8 cellular contexts compared by ENCODE assay signal in the genomic region with DNA sequence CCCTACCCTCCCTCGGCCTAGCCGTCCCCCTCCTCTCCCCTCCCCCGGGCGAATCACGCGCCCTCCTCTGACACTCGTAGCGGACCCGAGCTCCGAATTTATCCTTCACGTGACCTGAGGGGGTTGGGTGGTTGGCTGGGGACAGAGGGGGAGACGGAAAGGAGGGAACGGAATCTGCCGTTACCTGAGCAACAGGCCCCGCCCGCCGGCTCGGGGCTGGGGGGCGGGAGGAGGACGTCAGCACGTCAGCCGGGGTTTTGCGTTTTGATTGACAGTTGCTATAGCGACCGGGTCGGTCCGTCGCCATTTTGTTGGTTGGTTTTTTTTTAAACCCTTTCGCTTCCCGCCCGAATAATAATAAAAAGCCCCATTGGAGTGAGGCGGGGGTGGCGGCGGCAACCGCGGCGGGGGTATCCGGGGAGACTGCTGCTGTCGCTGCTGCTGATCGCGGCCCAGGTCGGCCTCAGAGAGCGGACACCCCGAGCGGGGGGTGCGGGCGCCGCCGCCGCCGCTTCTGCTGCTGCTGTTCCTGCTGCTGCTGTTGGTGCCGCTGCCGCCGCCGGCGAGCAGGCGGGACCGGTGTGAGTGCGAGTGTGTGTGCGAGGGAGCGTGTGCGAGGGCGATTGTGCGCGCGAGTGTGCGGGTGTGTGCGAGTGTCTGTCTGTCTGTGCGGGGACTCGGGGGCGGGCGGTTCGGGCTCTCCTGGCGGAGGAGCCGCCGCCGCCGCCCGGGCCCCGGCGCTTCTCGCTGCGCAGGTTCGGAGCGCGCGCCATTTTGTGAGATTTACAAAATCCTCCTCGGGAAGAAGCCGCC. TPM values are rescaled to one million over a fixed set of nuclear protein-coding genes. Genes with fewer than 3 reads are reported as not detected.
DNase-seq lines count a peak whose midpoint lies in the region; ATAC-seq and TF ChIP-seq lines count a peak whose summit lies in the region.

A gene (plus strand): TSS at position 286 of the 813 bp plus-strand sequence. CDS start 53,602 bp downstream, outside the sequence.

- no peak for TF ChIP-seq CTCF in CD8-positive, alpha-beta T cell (IDR thresholded peaks at IDR 0.05)
- no peak for TF ChIP-seq CTCF in lower lobe of right lung (IDR thresholded peaks at IDR 0.05)

- peak within 1 kb of the TSS; percentile 100 for H3K4me3 Mint-ChIP-seq in CD8-positive, alpha-beta T cell

- H3K9me3 Mint-ChIP-seq in CD8-positive, alpha-beta T cell, result no peaks in the 10 kb centered on the region

- CTCF ChIA-PET in CD8-positive, alpha-beta T cell (lab: Charles Lee), result interaction anchor here (0.7 kb wide), 1 partner anchor 99 kb away, joined by 3 read pairs; a partner anchor contains a TSS

- peak within 1 kb of the TSS; percentile 92 for H3K27ac ChIP-seq in CD8-positive, alpha-beta T cell (ENCODE audit: low read depth, low read length)
- H3K27ac ChIP-seq in lower lobe of right lung, result peak within 1 kb of the TSS; percentile 99

- peak within 1 kb of the TSS; percentile 86 for H3K4me3 ChIP-seq in CD8-positive, alpha-beta T cell (ENCODE audit: low read depth, low read length)
- peak within 1 kb of the TSS; percentile 88 for H3K4me3 ChIP-seq in lower lobe of right lung

- peak within 1 kb of the TSS; percentile 100 for H3K27ac Mint-ChIP-seq in CD8-positive, alpha-beta T cell

- peaks cover 14% of the 10 kb centered on the region for H3K36me3 Mint-ChIP-seq in CD8-positive, alpha-beta T cell

- ATAC-seq in CD8-positive, alpha-beta T cell, result peak; percentile 81
- peak; percentile 63 for ATAC-seq in GM19467 (IDR thresholded peaks at IDR 0.05; ENCODE audit: unreplicated experiment)
- peak; percentile 94 to 98 for ATAC-seq in lower lobe of right lung

- peak; percentile 97 to 99 (median 98) for DNase-seq in CD8-positive, alpha-beta T cell
- DNase-seq in HS-27A (ENCODE audit: low read depth) (peak; percentile 99), NK-92 (lab: John Stamatoyannopoulos, UW; ENCODE audit: unreplicated experiment) (peak; percentile 88), lower lobe of right lung (peak; percentile 97)
- peak; percentile 95 to 97 for DNase-seq in activated CD8-positive, alpha-beta memory T cell treated with anti-CD3 and anti-CD28 coated beads for 1 hour (ENCODE audit: extremely low read depth in 1 of 2, low read depth in 1 of 2)
- DNase-seq in effector CD4-positive, alpha-beta T cell, result peak; percentile 97
- DNase-seq in stimulated activated CD4-positive, alpha-beta T cell treated with anti-CD3 and anti-CD28 coated beads, TNF-alpha, amount 100 ng/mL, for 24 hours (ENCODE audit: low read depth in 3 of 3), result peak; percentile 96 to 97 (median 96)

- H3K27me3 Mint-ChIP-seq in CD8-positive, alpha-beta T cell (ENCODE audit: low read depth), result no peaks in the 10 kb centered on the region

- peaks cover 36% of the 10 kb centered on the region for H3K4me1 ChIP-seq in CD8-positive, alpha-beta T cell (ENCODE audit: insufficient read depth, low read length)
- H3K4me1 ChIP-seq in lower lobe of right lung, result peaks cover 43% of the 10 kb centered on the region

- H3K36me3 ChIP-seq in CD8-positive, alpha-beta T cell (ENCODE audit: insufficient read depth, low read length), result no peaks in the 10 kb centered on the region
- no peaks in the 10 kb centered on the region for H3K36me3 ChIP-seq in lower lobe of right lung

- no peaks in the 10 kb centered on the region for H3K27me3 ChIP-seq in CD8-positive, alpha-beta T cell (ENCODE audit: insufficient read depth, low read length)
- H3K27me3 ChIP-seq in lower lobe of right lung (ENCODE audit: low read depth), result no peaks in the 10 kb centered on the region

- POLR2A ChIA-PET in CD8-positive, alpha-beta T cell (lab: Charles Lee), result interaction anchor here (0.6 to 2.2 kb wide), 7 partner anchors 58 to 1817 kb away, joined by 3 to 29 read pairs (median 4); a partner anchor contains a TSS

- H3K9me3 ChIP-seq in CD8-positive, alpha-beta T cell (ENCODE audit: low read length), result no peaks in the 10 kb centered on the region
- H3K9me3 ChIP-seq in lower lobe of right lung, result no peaks in the 10 kb centered on the region

- intact Hi-C loops in CD8-positive, alpha-beta T cell (cut with DNase I, micrococcal nuclease), result loop anchor here (1.0 to 10.0 kb wide), 12 partner anchors 70 to 1818 kb away; a partner anchor contains a TSS
- intact Hi-C loops in lower lobe of right lung (cut with DNase I), result no loop called here

- H3K4me1 Mint-ChIP-seq in CD8-positive, alpha-beta T cell (ENCODE audit: low read depth), result peaks cover 50% of the 10 kb centered on the region

RNA-seq across cellular contexts. Expression of the gene that starts here (rescaled TPM):
- 100 to 1,000 TPM; 171 to 195 TPM for total RNA-seq in CD8-positive, alpha-beta T cell
- total RNA-seq in lower lobe of right lung, result 67.7 TPM

Comparison
In these comparisons a context has a peak if more than half of its experiments do, and no peak if none do; other contexts are left out.
1. Peak in every context shown above with its lines: DNase-seq, ATAC-seq, H3K4me3 ChIP-seq and H3K27ac ChIP-seq.